Comparison of ENCODE assay signal across 18 cellular contexts in genomic region chr1:53702287-53702805, GRCh38. TPM values are rescaled to one million over a fixed set of nuclear protein-coding genes. Genes with fewer than 3 reads are reported as not detected.
A peak's percentile ranks its signal among the peaks of the same experiment; 100 is the strongest.
DNase-seq lines count a peak whose midpoint lies in the region; ATAC-seq, FAIRE-seq and TF ChIP-seq lines count a peak whose summit lies in the region.
"Had no signal": no experiment of that assay in that cellular context is flagged by ENCODE, and none has a peak within 500 bp of the region (broad histone marks: within the 10 kb centered on the region; RNA-seq: fewer than 3 reads in every experiment).

No MANE protein-coding gene starts in this region.

- no TSS peak for BruUV-seq in K562 (replicated peaks; lab: Mats Ljungman, UMichigan)

- FAIRE-seq in K562 (lab: Jason Lieb, UNC) = no peak
- FAIRE-seq: GM12878, GM19239, H54, HepG2 had no signal

- H3K36me3 ChIP-seq in cardiac muscle cell (no peaks in the 10 kb centered on the region), heart right ventricle (no peaks in the 10 kb centered on the region), K562 (ENCODE audit: control insufficient read depth, insufficient read depth, low read length) (no peaks in the 10 kb centered on the region), spleen (no peaks in the 10 kb centered on the region), smooth muscle cell (ENCODE audit: low read depth) (no peaks in the 10 kb centered on the region)
- H3K36me3 ChIP-seq: BLaER1 had no signal

- H4K20me1 ChIP-seq in K562 (replicated peaks; ENCODE audit: control insufficient read depth, insufficient read depth, low read length) (peaks cover 2% of the 10 kb centered on the region), smooth muscle cell (ENCODE audit: low read depth) (no peaks in the 10 kb centered on the region)
- H4K20me1 ChIP-seq: BLaER1 had no signal

- intact Hi-C loops in heart right ventricle (cut with DNase I) (no loop called here), K562 (cut with micrococcal nuclease) (no loop called here), spleen (cut with DNase I; ENCODE audit: low total_unique reads) (no loop called here)

- H3K79me2 ChIP-seq in K562 (ENCODE audit: control insufficient read depth, insufficient read depth, low read length) = no peaks in the 10 kb centered on the region
- H3K79me2 ChIP-seq in smooth muscle cell (ENCODE audit: low read depth) = no peaks in the 10 kb centered on the region

- TF ChIP-seq EP300 in K562 (IDR thresholded peaks at IDR 0.05; ENCODE audit: low read length) = no peak

- no peaks in the 10 kb centered on the region for H3K9me1 ChIP-seq in K562 (ENCODE audit: control insufficient read depth, insufficient read depth, low read length)

- H3K9me3 ChIP-seq in cardiac muscle cell (ENCODE audit: low read depth) (no peaks in the 10 kb centered on the region), heart right ventricle (no peaks in the 10 kb centered on the region), K562 (replicated peaks; ENCODE audit: control insufficient read depth, insufficient read depth, low read depth, low read length) (no peaks in the 10 kb centered on the region), spleen (peaks cover 0 to 6% (median 0%) of the 10 kb centered on the region in 8 donors), smooth muscle cell (replicated peaks; ENCODE audit: low read depth) (no peaks in the 10 kb centered on the region)
- H3K9me3 ChIP-seq: BLaER1 had no signal

- H3K4me1 ChIP-seq in cardiac muscle cell (ENCODE audit: low read depth) (peaks cover 15% of the 10 kb centered on the region), heart right ventricle (peaks cover 0 to 5% (median 0%) of the 10 kb centered on the region in 9 donors), K562 (replicated peaks in 1 of 2; ENCODE audit: control insufficient read depth in 2 of 2, insufficient read depth in 2 of 2, low read length in 2 of 2) (no peaks in the 10 kb centered on the region), spleen (peaks cover 0 to 9% (median 0%) of the 10 kb centered on the region in 6 donors), smooth muscle cell (ENCODE audit: low read depth) (no peaks in the 10 kb centered on the region)

- in situ Hi-C loops in K562 (cut with MboI) = no loop called here

- no peak overlapping the region for H3K9ac ChIP-seq in K562 (ENCODE audit: insufficient read depth in 1 of 2, low read depth in 2 of 2, low read length in 2 of 2)
- H3K9ac ChIP-seq in smooth muscle cell (ENCODE audit: low read depth) = no peak overlapping the region
- H3K9ac ChIP-seq: BLaER1 had no signal

- H3K4me3 ChIP-seq in cardiac muscle cell = no peak overlapping the region
- H3K4me3 ChIP-seq in heart right ventricle = no peak overlapping the region
- H3K4me3 ChIP-seq in K562 = no peak overlapping the region
- no peak overlapping the region for H3K4me3 ChIP-seq in spleen
- no peak overlapping the region for H3K4me3 ChIP-seq in smooth muscle cell
- H3K4me3 ChIP-seq: BLaER1, GM12878 had no signal

- DNase-seq in cardiac muscle cell (ENCODE audit: low read depth in 1 of 2, low spot score in 1 of 2) = peak in 1 of 2 donors; percentile 79
- DNase-seq in heart right ventricle = no peak
- DNase-seq in K562 (ENCODE audit: extremely low read depth in 1 of 4, low spot score in 3 of 4) = no peak
- no peak for DNase-seq in left lobe of liver (ENCODE audit: low spot score)
- peak; percentile 56 for DNase-seq in spleen
- no peak for DNase-seq in smooth muscle cell (lab: John Stamatoyannopoulos, UW; ENCODE audit: unreplicated experiment)
- DNase-seq in GOT3 (lab: John Stamatoyannopoulos, UW) = no peak
- DNase-seq in activated CD4-positive, alpha-beta T cell treated with anti-CD3 and anti-CD28 coated beads, Interleukin-2, amount 50 U/mL, for 48 hours = no peak
- DNase-seq: 8988T; Calu3; CD8-positive, alpha-beta T cell; DMS79 treated with DMSO at 0.1 percent for 48 hours; HCEC 1CT had no signal

- no peaks in the 10 kb centered on the region for H3F3A ChIP-seq in smooth muscle cell (ENCODE audit: low read depth)

- ATAC-seq in heart right ventricle (no peak), K562 (peak; percentile 15; the same call in 1 of the 3 replicates), left lobe of liver (peak; percentile 28)
- ATAC-seq: CD8-positive, alpha-beta T cell; GM12878; HepG2 had no signal

- CTCF ChIA-PET in K562 (lab: Yijun Ruan, JAX; ENCODE audit: low intra/inter-chr PET ratio) = no interaction called here

- TF ChIP-seq CTCF in cardiac muscle cell (IDR thresholded peaks at IDR 0.05; ENCODE audit: low read depth, low read length) (no peak), heart right ventricle (IDR thresholded peaks at IDR 0.05) (no peak), K562 (IDR thresholded peaks at IDR 0.05 in 2 of 3, conservative IDR thresholded peaks at IDR 0.05 in 1 of 3; ENCODE audit: insufficient read depth in 2 of 3, low read depth in 1 of 3, low read length in 3 of 3) (no peak), spleen (IDR thresholded peaks at IDR 0.05 in 8 of 11, conservative IDR thresholded peaks at IDR 0.05 in 3 of 11) (no peak), smooth muscle cell (IDR thresholded peaks at IDR 0.05; ENCODE audit: borderline replicate concordance, insufficient read depth, poor library complexity, severe bottlenecking) (no peak)

- 33 to 40% methylated on average over 8 of the region's 8 CpGs for WGBS in heart right ventricle, 2 donors
- 4% methylated on average over 7 of the region's 8 CpGs for WGBS in K562 (ENCODE audit: insufficient coverage, low coverage, missing lambda C conversion rate)
- WGBS in spleen, 5 donors = 57 to 70% (median 63%) methylated on average over 5 to 8 of the region's 8 CpGs
- 72% methylated on average over 8 of the region's 8 CpGs for WGBS in smooth muscle cell (ENCODE audit: low lambda C conversion rate)

- H3K27me3 ChIP-seq in cardiac muscle cell (peaks cover 3% of the 10 kb centered on the region), heart right ventricle (peaks cover 0 to 32% (median 9%) of the 10 kb centered on the region in 7 donors), K562 (ENCODE audit: control insufficient read depth in 2 of 2, insufficient read depth in 2 of 2, low read length in 2 of 2) (peaks cover 44 to 61% of the 10 kb centered on the region in 2 experiments), spleen (replicated peaks in 1 of 7) (peaks cover 0 to 19% (median 0%) of the 10 kb centered on the region in 7 donors), smooth muscle cell (ENCODE audit: low read depth) (no peaks in the 10 kb centered on the region)
- H3K27me3 ChIP-seq: BLaER1 had no signal

- H2AFZ ChIP-seq in K562 (ENCODE audit: low read depth, low read length) (no peak overlapping the region), smooth muscle cell (ENCODE audit: low read depth) (no peak overlapping the region)

- H3K27ac ChIP-seq in cardiac muscle cell (peak overlapping the region; percentile 30), heart right ventricle (no peak overlapping the region), K562 (ENCODE audit: extremely low read depth, low read depth, low read length) (no peak overlapping the region), spleen (no peak overlapping the region), smooth muscle cell (ENCODE audit: low read depth) (no peak overlapping the region)
- H3K27ac ChIP-seq: BLaER1 had no signal

- no peak for TF ChIP-seq RAD21 in K562 (CRISPR knock-in tag; conservative IDR thresholded peaks at IDR 0.05 in 1 of 2, IDR thresholded peaks at IDR 0.05 in 1 of 2)

- TF ChIP-seq POLR2A in K562 (conservative IDR thresholded peaks at IDR 0.05) = no peak
- no peak for TF ChIP-seq POLR2A in spleen (IDR thresholded peaks at IDR 0.05)

- POLR2A ChIA-PET in K562 (lab: Yijun Ruan, JAX) = no interaction called here

- no peak overlapping the region for H3K4me2 ChIP-seq in K562 (ENCODE audit: insufficient read depth, low read length)
- H3K4me2 ChIP-seq in smooth muscle cell = no peak overlapping the region
- H3K4me2 ChIP-seq: BLaER1 had no signal

TF ChIP-seq in K562, 482 proteins besides CTCF, POLR2A, EP300 and RAD21:
- TF ChIP-seq NFIC (IDR thresholded peaks at IDR 0.05) (0 out of 2 replicates have a peak, but pooled peaks have one; percentile 13), PYGO2 (tag; IDR thresholded peaks at IDR 0.05) (no peak)

RNA-seq across cellular contexts. Expression of gene GLIS1, which starts 36.6 kb away (rescaled TPM):
- total RNA-seq in cardiac muscle cell (0.11 and 0.95 TPM in 2 replicates), heart right ventricle (under 1 TPM in 4 of 10 donors, not detected in 6; 0.09 to 0.10 (median 0.09) TPM), K562 (2014; rRNA removed) (not detected in 2 replicates), K562 (2014; rRNA removed; fragmentation: Illumina TruSeq; extraction: Trizol) (not detected in 2 replicates), K562 (2015; rRNA removed; fragmentation: Illumina TruSeq; extraction: Trizol) (not detected in 2 replicates), K562 (2021) (not detected in 2 replicates), left lobe of liver (not detected), spleen (under 1 TPM in 3 of 7 donors, not detected in 4; 0.13 to 0.39 (median 0.28) TPM), smooth muscle cell (0.36 and 1.1 TPM in 2 replicates)
- polyA plus RNA-seq in cardiac muscle cell (0.10 and 0.77 TPM in 2 replicates), heart right ventricle (under 1 TPM in 1 of 2 donors, not detected in 1; 0.06 TPM), K562 (2011; rRNA removed) (not detected in 2 replicates), K562 (2014; fragmentation: Illumina TruSeq; extraction: Trizol) (not detected in 2 replicates), K562 (2014; fragmentation: Nextera tagmentation; extraction: Ambion mirVana) (not detected), K562 (2014; rRNA removed) (not detected in 2 replicates), spleen (under 1 TPM in 2 of 3 donors, not detected in 1; 0.04 to 0.26 TPM), smooth muscle cell (4.9 and 6.2 TPM in 2 replicates)
- total RNA-seq in K562 (2011; cell fraction: chromatin; rRNA removed; ENCODE audit: low replicate concordance) = not detected in 2 replicates
- not detected in 2 replicates for total RNA-seq in K562 (2011; cell fraction: nucleolus; rRNA removed)
- total RNA-seq in K562 (2011; cell fraction: nucleoplasm; rRNA removed) = not detected in 2 replicates
- not detected in 2 replicates for polyA plus RNA-seq in K562 (2011; cell fraction: cytosol; rRNA removed)
- not detected in 2 replicates for polyA plus RNA-seq in K562 (2011; cell fraction: nucleus; rRNA removed)
- 0.24 TPM in 1 of 2 replicates, not detected in the other for polyA plus RNA-seq in K562 (2012)
- not detected in 2 replicates for polyA minus RNA-seq in K562 (2011; rRNA and poly(A)+ RNA removed)
- not detected in 2 replicates for polyA minus RNA-seq in K562 (2011; cell fraction: cytosol; rRNA and poly(A)+ RNA removed)
- polyA minus RNA-seq in K562 (2011; cell fraction: nucleus; rRNA and poly(A)+ RNA removed) = not detected in 2 replicates
- total RNA-seq: Calu3; CD8-positive, alpha-beta T cell; GM12878; HepG2 had no signal
- polyA plus RNA-seq: GM12878 had no signal

Comparison
In these comparisons a context has a peak if more than half of its experiments do, and no peak if none do; other contexts are left out.
1. ATAC-seq: peak in K562 (single experiment) and left lobe of liver (single experiment); none in heart right ventricle (0 of 8).